In the genomic region with DNA sequence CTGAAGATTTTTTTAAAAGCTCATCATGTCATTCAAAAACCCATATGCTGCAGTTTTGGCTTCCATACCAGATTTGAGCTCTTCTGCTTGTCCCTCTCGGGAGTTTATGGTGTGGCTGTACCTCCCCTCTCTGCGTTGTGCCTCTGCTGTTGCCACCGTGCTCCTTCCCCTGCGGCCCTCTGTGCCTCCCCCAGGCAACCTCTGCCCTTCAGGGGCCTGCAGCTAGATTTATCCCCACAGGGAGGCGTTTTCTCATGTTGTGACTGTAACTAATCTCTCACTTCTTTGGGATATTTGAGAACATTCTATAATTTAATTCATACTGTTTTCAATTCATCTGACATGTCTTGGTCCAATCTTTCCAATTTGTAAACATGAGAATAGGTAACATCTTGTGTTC, we compare ENCODE assay signal across 2 cellular contexts.
TF ChIP-seq lines count a peak whose summit lies in the region.

No MANE protein-coding gene starts in this region.

TF ChIP-seq in HEK293, 187 proteins besides CTCF, POLR2A, EP300 and RAD21:
- TF ChIP-seq GLI4 (tag by site-specific recombination; IDR thresholded peaks at IDR 0.05) (no peak), ZNF341 (tag by site-specific recombination; IDR thresholded peaks at IDR 0.05; ENCODE audit: low read depth) (peak; percentile 68)

TF ChIP-seq in H1, 55 proteins besides CTCF, POLR2A, EP300 and RAD21:
- no peak for TF ChIP-seq SP2 (IDR thresholded peaks at IDR 0.05; ENCODE audit: low read length)
- no peak for TF ChIP-seq MAFK (IDR thresholded peaks at IDR 0.05; ENCODE audit: low read depth, low read length)
- TF ChIP-seq HDAC2 (IDR thresholded peaks at IDR 0.05; ENCODE audit: borderline replicate concordance in 1 of 2, low read depth in 2 of 2, low read length in 2 of 2): no peak
- TF ChIP-seq POLR2AphosphoS5 (IDR thresholded peaks at IDR 0.05; ENCODE audit: low read depth, low read length): no peak
- TF ChIP-seq CHD1 (IDR thresholded peaks at IDR 0.05; ENCODE audit: low read depth, low read length): no peak
- no peak for TF ChIP-seq ATF3 (IDR thresholded peaks at IDR 0.05; ENCODE audit: insufficient read depth, low read depth, low read length)
- TF ChIP-seq CEBPB (IDR thresholded peaks at IDR 0.05; ENCODE audit: low read depth, low read length): no peak
- no peak for TF ChIP-seq RNF2 (IDR thresholded peaks at IDR 0.05; ENCODE audit: borderline replicate concordance, low read depth, low read length, missing control alignments, poor library complexity, severe bottlenecking)
- no peak for TF ChIP-seq FOSL1 (IDR thresholded peaks at IDR 0.05; ENCODE audit: insufficient read depth, low read depth, low read length)
- no peak for TF ChIP-seq GABPA (IDR thresholded peaks at IDR 0.05; ENCODE audit: borderline replicate concordance, insufficient read depth, low read length)
- no peak for TF ChIP-seq CBX8 (IDR thresholded peaks at IDR 0.05; ENCODE audit: borderline replicate concordance, low read depth, low read length)
